ENCODE assay signal across 29 cellular contexts in genomic region chr9:38414040-38414723, GRCh38. TPM values are rescaled to one million over a fixed set of nuclear protein-coding genes. Genes with fewer than 3 reads are reported as not detected.
DNase-seq lines count a peak whose midpoint lies in the region; ATAC-seq and TF ChIP-seq lines count a peak whose summit lies in the region.
"Had no signal": no experiment of that assay in that cellular context is flagged by ENCODE, and none has a peak within 500 bp of the region (broad histone marks: within the 10 kb centered on the region; RNA-seq: fewer than 3 reads in every experiment).

No MANE protein-coding gene starts in this region.

- H3K4me3 Mint-ChIP-seq in brain = peak overlapping the region; percentile 59 to 71 (median 61)
- H3K4me3 Mint-ChIP-seq: activated CD4-positive, alpha-beta T cell treated with anti-CD3 and anti-CD28 coated beads, Interleukin-2, amount 10 ng/mL, durations not matched to agents 24 days and 14 days; activated T-cell treated with anti-CD3 and anti-CD28 coated beads, Interleukin-2, amount 50 U/mL, for 72 hours; CD4-positive, alpha-beta T cell; nephron had no signal

- H3K27me3 Mint-ChIP-seq in brain = peaks cover 18% of the 10 kb centered on the region

- peaks cover 32% of the 10 kb centered on the region for H3K36me3 Mint-ChIP-seq in brain

- DNase-seq in D341Med (ENCODE audit: low spot score) (peak; percentile 81), NCI-H446 treated with DMSO at 0.1 percent for 48 hours (lab: John Stamatoyannopoulos, UW) (peak; percentile 98), myocyte (ENCODE audit: low read depth) (peak; percentile 89), NCI-H2081 treated with DMSO at 0.1 percent for 48 hours (lab: John Stamatoyannopoulos, UW) (no peak)
- DNase-seq in stimulated activated CD4-positive, alpha-beta T cell treated with anti-CD3 and anti-CD28 coated beads, Interleukin-2, amount 100 ng/mL, for 48 hours = no peak
- no peak for DNase-seq in stimulated activated CD4-positive, alpha-beta T cell treated with anti-CD3 and anti-CD28 coated beads, Interleukin-4, amount 100 ng/mL, for 4 hours
- DNase-seq: 8988T; activated CD4-positive, alpha-beta T cell treated with anti-CD3 and anti-CD28 coated beads, Interleukin-2, amount 10 ng/mL, durations not matched to agents 24 days and 14 days; activated naive CD4-positive, alpha-beta T cell; activated T-cell treated with anti-CD3 and anti-CD28 coated beads, Interleukin-2, amount 50 U/mL, for 72 hours; AML-193; CD4-positive, alpha-beta T cell; GOT3; NCI-H1092 treated with DMSO at 0.1 percent for 48 hours; NCI-H2029; NCI-H345; pancreas; PC-9; right lobe of liver; Right ventricle myocardium superior; stomach; thyroid gland had no signal

- peaks cover 66% of the 10 kb centered on the region for H3K4me1 Mint-ChIP-seq in brain
- H3K4me1 Mint-ChIP-seq: activated CD4-positive, alpha-beta T cell treated with anti-CD3 and anti-CD28 coated beads, Interleukin-2, amount 10 ng/mL, durations not matched to agents 24 days and 14 days had no signal

- no peaks in the 10 kb centered on the region for H3K9me3 Mint-ChIP-seq in brain
- H3K9me3 Mint-ChIP-seq: activated CD4-positive, alpha-beta T cell treated with anti-CD3 and anti-CD28 coated beads, Interleukin-2, amount 10 ng/mL, durations not matched to agents 24 days and 14 days; activated T-cell treated with anti-CD3 and anti-CD28 coated beads, Interleukin-2, amount 50 U/mL, for 72 hours; CD4-positive, alpha-beta T cell; IgD-negative memory B cell; nephron had no signal

- TF ChIP-seq CTCF in brain (conservative IDR thresholded peaks at IDR 0.05) = no peak

- ATAC-seq in HG02678 (IDR thresholded peaks at IDR 0.05; ENCODE audit: unreplicated experiment) = no peak
- ATAC-seq: activated T-cell treated with anti-CD3 and anti-CD28 coated beads, Interleukin-2, amount 50 U/mL, for 72 hours; pancreas; right lobe of liver had no signal

- H3K27ac Mint-ChIP-seq in brain = peak overlapping the region; percentile 42 to 100 (median 82)
- H3K27ac Mint-ChIP-seq: activated CD4-positive, alpha-beta T cell treated with anti-CD3 and anti-CD28 coated beads, Interleukin-2, amount 10 ng/mL, durations not matched to agents 24 days and 14 days; activated T-cell treated with anti-CD3 and anti-CD28 coated beads, Interleukin-2, amount 50 U/mL, for 72 hours; CD4-positive, alpha-beta T cell had no signal

RNA-seq across cellular contexts. Expression of gene IGFBPL1, which starts 10.1 kb away (rescaled TPM):
- 218 TPM for polyA plus RNA-seq in brain (ENCODE audit: insufficient read depth, low read depth, low replicate concordance)
- 22.9 and 37.9 TPM in 2 replicates for total RNA-seq in myocyte
- 9.2 TPM for polyA plus RNA-seq in myocyte (2012)
- total RNA-seq: activated CD4-positive, alpha-beta T cell treated with anti-CD3 and anti-CD28 coated beads, Interleukin-2, amount 10 ng/mL, durations not matched to agents 24 days and 14 days; activated T-cell treated with anti-CD3 and anti-CD28 coated beads, Interleukin-2, amount 50 U/mL, for 72 hours; CD4-positive, alpha-beta T cell; fibroblast of lung; mononuclear cell; PC-9; Right ventricle myocardium superior had no signal
- polyA plus RNA-seq: fibroblast of lung, IgD-negative memory B cell, liver had no signal

RNA-seq across cellular contexts. Expression of gene ALDH1B1, which starts 21.7 kb away (rescaled TPM):
- 19.7 TPM for polyA plus RNA-seq in brain (ENCODE audit: insufficient read depth, low read depth, low replicate concordance)
- total RNA-seq in myocyte = 147 and 166 TPM in 2 replicates
- polyA plus RNA-seq in myocyte (2012) = 152 TPM

Comparison
In these comparisons a context has a peak if more than half of its experiments do, and no peak if none do; other contexts are left out.
1. DNase-seq: peak in D341Med (single experiment), NCI-H446 treated with DMSO at 0.1 percent for 48 hours (single experiment) and myocyte (single experiment); none in stimulated activated CD4-positive, alpha-beta T cell treated with anti-CD3 and anti-CD28 coated beads, Interleukin-2, amount 100 ng/mL, for 48 hours (0 of 2), stimulated activated CD4-positive, alpha-beta T cell treated with anti-CD3 and anti-CD28 coated beads, Interleukin-4, amount 100 ng/mL, for 4 hours (0 of 2) and NCI-H2081 treated with DMSO at 0.1 percent for 48 hours (single experiment).